Comparison of ENCODE assay signal across 1 cellular context in genomic region chr2:121689356-121689755, GRCh38.
TF ChIP-seq lines count a peak whose summit lies in the region.

No MANE protein-coding gene starts in this region.

TF ChIP-seq in SK-N-SH, 30 proteins besides CTCF, POLR2A, EP300 and RAD21 (continued from another document):
- TF ChIP-seq ZBTB33 (IDR thresholded peaks at IDR 0.05; ENCODE audit: borderline replicate concordance, low read depth) (no peak), FOXM1 (IDR thresholded peaks at IDR 0.05; ENCODE audit: low read depth) (no peak), EZH2phosphoT487 (IDR thresholded peaks at IDR 0.05; ENCODE audit: borderline replicate concordance, low read depth) (no peak), RXRA (IDR thresholded peaks at IDR 0.05; ENCODE audit: borderline replicate concordance, low read depth) (no peak), MEF2A (IDR thresholded peaks at IDR 0.05; ENCODE audit: borderline replicate concordance, low read depth) (no peak), TAF1 (IDR thresholded peaks at IDR 0.05; ENCODE audit: borderline replicate concordance, low read depth, low read length) (no peak), TEAD4 (IDR thresholded peaks at IDR 0.05; ENCODE audit: borderline replicate concordance, insufficient read depth) (no peak), SMC3 (IDR thresholded peaks at IDR 0.05; ENCODE audit: low read depth, low read length) (peak; percentile 67), RFX5 (IDR thresholded peaks at IDR 0.05; ENCODE audit: low read length) (no peak), RCOR1 (IDR thresholded peaks at IDR 0.05; ENCODE audit: low read length) (peak; percentile 53; the same call in 1 of the 2 replicates), JUND (IDR thresholded peaks at IDR 0.05) (no peak), FOSL2 (IDR thresholded peaks at IDR 0.05; ENCODE audit: borderline replicate concordance, low read depth) (no peak), POLR2AphosphoS5 (IDR thresholded peaks at IDR 0.05; ENCODE audit: low read depth, low read length) (no peak), CHD2 (IDR thresholded peaks at IDR 0.05; ENCODE audit: low read length, partially characterized antibody) (no peak), YY1 (IDR thresholded peaks at IDR 0.05; ENCODE audit: low read depth) (no peak), FOXJ3 (CRISPR knock-in tag; IDR thresholded peaks at IDR 0.05) (peak; percentile 71; the same call in 1 of the 2 replicates), ELF1 (IDR thresholded peaks at IDR 0.05) (no peak), REST (IDR thresholded peaks at IDR 0.05; ENCODE audit: low read depth, low read length) (no peak), GATA2 (CRISPR knock-in tag; IDR thresholded peaks at IDR 0.05) (peak; percentile 83), NRF1 (IDR thresholded peaks at IDR 0.05; ENCODE audit: low read depth, low read length) (no peak), GABPA (IDR thresholded peaks at IDR 0.05; ENCODE audit: low read depth) (no peak), IRF3 (IDR thresholded peaks at IDR 0.05; ENCODE audit: low read depth, low read length) (no peak), USF2 (IDR thresholded peaks at IDR 0.05; ENCODE audit: borderline replicate concordance, low read depth, low read length) (no peak)
- TF ChIP-seq, protein P1, sequence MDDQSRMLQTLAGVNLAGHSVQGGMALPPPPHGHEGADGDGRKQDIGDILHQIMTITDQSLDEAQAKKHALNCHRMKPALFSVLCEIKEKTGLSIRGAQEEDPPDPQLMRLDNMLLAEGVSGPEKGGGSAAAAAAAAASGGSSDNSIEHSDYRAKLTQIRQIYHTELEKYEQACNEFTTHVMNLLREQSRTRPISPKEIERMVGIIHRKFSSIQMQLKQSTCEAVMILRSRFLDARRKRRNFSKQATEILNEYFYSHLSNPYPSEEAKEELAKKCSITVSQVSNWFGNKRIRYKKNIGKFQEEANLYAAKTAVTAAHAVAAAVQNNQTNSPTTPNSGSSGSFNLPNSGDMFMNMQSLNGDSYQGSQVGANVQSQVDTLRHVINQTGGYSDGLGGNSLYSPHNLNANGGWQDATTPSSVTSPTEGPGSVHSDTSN (IDR thresholded peaks at IDR 0.05), result no peak
- TF ChIP-seq, protein P2, sequence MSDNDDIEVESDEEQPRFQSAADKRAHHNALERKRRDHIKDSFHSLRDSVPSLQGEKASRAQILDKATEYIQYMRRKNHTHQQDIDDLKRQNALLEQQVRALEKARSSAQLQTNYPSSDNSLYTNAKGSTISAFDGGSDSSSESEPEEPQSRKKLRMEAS (IDR thresholded peaks at IDR 0.05; ENCODE audit: low read depth), result no peak
